In the genomic region with DNA sequence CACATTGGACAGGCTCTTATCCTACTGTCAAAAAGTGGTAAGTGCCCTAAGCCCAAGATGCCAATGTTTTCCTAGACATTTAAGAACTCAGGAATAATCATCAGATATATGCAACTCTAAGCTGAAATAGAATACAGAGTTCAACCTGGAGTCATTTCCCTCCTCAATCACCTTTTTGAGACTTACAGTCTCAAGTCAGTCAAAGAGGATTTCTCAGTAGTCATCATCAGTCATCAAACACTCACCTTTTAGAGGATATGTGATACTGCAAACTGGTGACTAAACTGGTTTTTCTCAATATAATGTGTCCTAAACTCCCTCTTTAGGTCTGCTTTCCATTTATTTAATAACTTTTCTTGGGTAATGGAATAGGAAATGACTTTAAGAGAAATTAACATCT, we compare ENCODE assay signal across 22 cellular contexts.
A peak's percentile ranks its signal among the peaks of the same experiment; 100 is the strongest.
DNase-seq lines count a peak whose midpoint lies in the region; ATAC-seq and TF ChIP-seq lines count a peak whose summit lies in the region.
"Had no signal": no experiment of that assay in that cellular context is flagged by ENCODE, and none has a peak within 500 bp of the region (broad histone marks: within the 10 kb centered on the region; RNA-seq: fewer than 3 reads in every experiment).

No MANE protein-coding gene starts in this region.

- CTCF ChIA-PET in activated CD4-positive, alpha-beta T cell treated with anti-CD3 and anti-CD28 coated beads for 36 hours (lab: Charles Lee) = no interaction called here

- no peak overlapping the region for H3K4me3 Mint-ChIP-seq in activated CD4-positive, alpha-beta T cell treated with anti-CD3 and anti-CD28 coated beads for 36 hours
- H3K4me3 Mint-ChIP-seq: activated CD4-positive, alpha-beta memory T cell treated with anti-CD3 and anti-CD28 coated beads for 36 hours; activated T-helper 1 cell treated with anti-CD3 and anti-CD28 coated beads, Interleukin-12 subunit alpha, Interleukin-12 subunit beta, Interleukin-2, Interleukin-4 antibody, amounts not matched to agents 30 ng/mL and 10 ng/mL and 1 ng/mL, durations not matched to agents 14 hours and 24 hours and 36 hours; CD8-positive, alpha-beta T cell; H9; T-helper 17 cell had no signal

- no peak overlapping the region for H3K27ac Mint-ChIP-seq in activated CD4-positive, alpha-beta T cell treated with anti-CD3 and anti-CD28 coated beads for 36 hours
- H3K27ac Mint-ChIP-seq: activated CD4-positive, alpha-beta memory T cell treated with anti-CD3 and anti-CD28 coated beads for 36 hours; activated T-helper 1 cell treated with anti-CD3 and anti-CD28 coated beads, Interleukin-12 subunit alpha, Interleukin-12 subunit beta, Interleukin-2, Interleukin-4 antibody, amounts not matched to agents 30 ng/mL and 10 ng/mL and 1 ng/mL, durations not matched to agents 14 hours and 24 hours and 36 hours; CD8-positive, alpha-beta T cell; H9; T-helper 17 cell had no signal

- no peaks in the 10 kb centered on the region for H3K36me3 Mint-ChIP-seq in activated CD4-positive, alpha-beta T cell treated with anti-CD3 and anti-CD28 coated beads for 36 hours (ENCODE audit: low read depth)
- H3K36me3 Mint-ChIP-seq: activated CD4-positive, alpha-beta memory T cell treated with anti-CD3 and anti-CD28 coated beads for 36 hours; CD8-positive, alpha-beta T cell had no signal

- intact Hi-C loops in activated CD4-positive, alpha-beta T cell treated with anti-CD3 and anti-CD28 coated beads for 36 hours (cut with DNase I, micrococcal nuclease) = no loop called here

- H3K4me1 Mint-ChIP-seq in activated CD4-positive, alpha-beta T cell treated with anti-CD3 and anti-CD28 coated beads for 36 hours = no peaks in the 10 kb centered on the region
- H3K4me1 Mint-ChIP-seq: T-helper 17 cell had no signal

- H3K9me3 Mint-ChIP-seq in activated CD4-positive, alpha-beta T cell treated with anti-CD3 and anti-CD28 coated beads for 36 hours (ENCODE audit: low read depth) = no peaks in the 10 kb centered on the region

- in situ Hi-C loops in Caki2 (cut with HindIII; ENCODE audit: low pct_unique_long_range_greater_than_20kb, low sequenced_read_pairs) = no loop called here

- H3K27me3 Mint-ChIP-seq in activated CD4-positive, alpha-beta T cell treated with anti-CD3 and anti-CD28 coated beads for 36 hours = no peaks in the 10 kb centered on the region
- H3K27me3 Mint-ChIP-seq: activated CD4-positive, alpha-beta memory T cell treated with anti-CD3 and anti-CD28 coated beads for 36 hours; T-helper 17 cell had no signal

- ATAC-seq in SK-N-SH treated with all-trans-retinoic acid at 6 μM for 48 hours = peak; percentile 31; the same call in 1 of the 3 replicates
- no peak for ATAC-seq in activated CD4-positive, alpha-beta T cell treated with anti-CD3 and anti-CD28 coated beads for 36 hours
- ATAC-seq: CD8-positive, alpha-beta T cell; T-helper 17 cell had no signal

- POLR2A ChIA-PET in activated CD4-positive, alpha-beta T cell treated with anti-CD3 and anti-CD28 coated beads for 36 hours (lab: Charles Lee) = no interaction called here

- peak; percentile 31 for DNase-seq in Caki2 (ENCODE audit: low read depth)
- DNase-seq in HT1080 (ENCODE audit: low read depth) = peak; percentile 59
- DNase-seq in left kidney (ENCODE audit: low read depth, low spot score) = peak; percentile 26
- DNase-seq in activated CD4-positive, alpha-beta T cell treated with anti-CD3 and anti-CD28 coated beads for 36 hours = no peak
- DNase-seq in activated CD8-positive, alpha-beta memory T cell treated with anti-CD3 and anti-CD28 coated beads, Interleukin-2, amount 50 U/mL, for 48 hours = no peak
- no peak for DNase-seq in cortex of kidney (lab: John Stamatoyannopoulos, UW)
- DNase-seq in epidermal melanocyte (ENCODE audit: insufficient read length, low spot score) = no peak
- DNase-seq: activated CD4-positive, alpha-beta memory T cell treated with anti-CD3 and anti-CD28 coated beads for 36 hours; activated CD4-positive, CD25-positive, alpha-beta regulatory T cell treated with anti-CD3 and anti-CD28 coated beads, Interleukin-2, amount 50 U/mL, for 72 hours; activated CD8-positive, alpha-beta memory T cell treated with anti-CD3 and anti-CD28 coated beads, Interleukin-2, amount 50 U/mL, for 4 hours; activated naive CD4-positive, alpha-beta T cell treated with Interleukin-2 at 50 U/mL for 16 hours; CD8-positive, alpha-beta T cell; H9; left ventricle myocardium inferior; NCI-H146; NCI-H2107; NCI-H446 treated with DMSO at 0.1 percent for 48 hours; small intestine; stimulated activated naive CD4-positive, alpha-beta T cell; T-helper 17 cell had no signal

TF ChIP-seq in SK-N-SH treated with all-trans-retinoic acid at 6 μM for 48 hours, 23 proteins besides CTCF, POLR2A, EP300 and RAD21:
- TF ChIP-seq ZNF70 (CRISPR knock-in tag; IDR thresholded peaks at IDR 0.05) (no peak), ZC3H10 (CRISPR knock-in tag; IDR thresholded peaks at IDR 0.05) (0 out of 2 replicates have a peak, but pooled peaks have one; percentile 8)

Comparison
In these comparisons a context has a peak if more than half of its experiments do, and no peak if none do; other contexts are left out.
1. DNase-seq: peak in Caki2 (single experiment), HT1080 (single experiment) and left kidney (single experiment); none in activated CD4-positive, alpha-beta T cell treated with anti-CD3 and anti-CD28 coated beads for 36 hours (single experiment), activated CD8-positive, alpha-beta memory T cell treated with anti-CD3 and anti-CD28 coated beads, Interleukin-2, amount 50 U/mL, for 48 hours (single experiment), cortex of kidney (single experiment) and epidermal melanocyte (single experiment).